ENCODE assay signal across 23 cellular contexts in the genomic region with DNA sequence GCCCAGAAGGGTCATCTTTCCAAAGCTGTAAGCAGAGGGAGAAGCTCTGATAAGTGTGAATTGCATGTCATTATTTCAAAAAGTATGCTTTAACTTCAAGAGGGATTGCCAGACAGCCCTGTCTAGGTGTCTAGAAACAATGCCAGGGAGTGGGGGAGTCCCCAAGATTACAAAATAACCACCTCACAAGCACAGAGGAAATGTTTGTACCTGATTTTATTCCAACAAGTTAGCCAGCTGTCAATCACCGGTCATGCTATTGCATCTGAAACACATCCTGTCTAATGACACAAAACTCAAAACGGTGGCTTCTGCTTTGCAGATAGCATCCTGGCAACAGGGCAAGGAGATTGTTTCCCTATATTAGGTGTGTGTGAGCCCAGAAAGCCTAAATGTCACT.
DNase-seq lines count a peak whose midpoint lies in the region; ATAC-seq, FAIRE-seq and TF ChIP-seq lines count a peak whose summit lies in the region.
"Had no signal": no experiment of that assay in that cellular context is flagged by ENCODE, and none has a peak within 500 bp of the region (broad histone marks: within the 10 kb centered on the region; RNA-seq: fewer than 3 reads in every experiment).

No MANE protein-coding gene starts in this region.

- no peak overlapping the region for H3K4me2 ChIP-seq in HepG2 (ENCODE audit: low read depth, low read length)

- H3K36me3 Mint-ChIP-seq in glutamatergic neuron (ENCODE audit: unreplicated experiment), result no peaks in the 10 kb centered on the region

- DNase-seq in right lobe of liver (no peak), HepG2 (ENCODE audit: low spot score) (no peak), SKM-1 (lab: John Stamatoyannopoulos, UW; ENCODE audit: unreplicated experiment) (no peak), glutamatergic neuron (no peak), NCI-H187 treated with DMSO at 0.1 percent for 48 hours (lab: John Stamatoyannopoulos, UW) (no peak), MG63 (no peak)
- DNase-seq: activated CD4-positive, alpha-beta T cell treated with anti-CD3 and anti-CD28 coated beads, Interleukin-2, amount 10 ng/mL, durations not matched to agents 7 days and 5 days; activated T-cell treated with anti-CD3 and anti-CD28 coated beads, Interleukin-2, amount 50 U/mL, for 72 hours; cerebellar nuclear complex; foreskin melanocyte; IMR-90; mesenchymal stem cell; NCI-H1105; SHP77 treated with DMSO at 0.1 percent for 48 hours; stimulated activated CD4-positive, alpha-beta T cell treated with anti-CD3 and anti-CD28 coated beads, Interleukin-2, amount 100 ng/mL, for 24 hours; T-helper 9 cell; trophoblast cell had no signal

- H4K20me1 ChIP-seq in HepG2 (ENCODE audit: insufficient read depth, low read length), result no peaks in the 10 kb centered on the region

- intact Hi-C loops in right lobe of liver (cut with DNase I) (no loop called here), HepG2 (cut with micrococcal nuclease; ENCODE audit: unreplicated experiment) (no loop called here)

- ATAC-seq in right lobe of liver (peak; percentile 15 to 51 (median 48)), HepG2 (no peak), HG02642 (IDR thresholded peaks at IDR 0.05; ENCODE audit: poor library complexity, unreplicated experiment) (peak; percentile 38), HG03196 (IDR thresholded peaks at IDR 0.05; ENCODE audit: unreplicated experiment) (peak; percentile 66)
- ATAC-seq: activated T-cell treated with anti-CD3 and anti-CD28 coated beads, Interleukin-2, amount 50 U/mL, for 72 hours had no signal

- no peak for TF ChIP-seq RAD21 in HepG2 (CRISPR knock-in tag; IDR thresholded peaks at IDR 0.05)

- H3K9me3 ChIP-seq in right lobe of liver, result no peaks in the 10 kb centered on the region
- H3K9me3 ChIP-seq in HepG2 (ENCODE audit: low read length), result no peaks in the 10 kb centered on the region
- H3K9me3 ChIP-seq in MG63, result no peaks in the 10 kb centered on the region
- H3K9me3 ChIP-seq: right atrium auricular region had no signal

- no peaks in the 10 kb centered on the region for H3K27me3 Mint-ChIP-seq in glutamatergic neuron (ENCODE audit: unreplicated experiment)
- H3K27me3 Mint-ChIP-seq: activated CD4-positive, alpha-beta T cell treated with anti-CD3 and anti-CD28 coated beads, Interleukin-2, amount 10 ng/mL, durations not matched to agents 7 days and 5 days had no signal

- H3K27me3 ChIP-seq in right lobe of liver (no peaks in the 10 kb centered on the region), HepG2 (ENCODE audit: control insufficient read depth in 1 of 2, insufficient read depth in 2 of 2, low read length in 2 of 2) (peaks cover 0 to 6% of the 10 kb centered on the region in 2 experiments; a peak in 1 of 5 replicates), MG63 (no peaks in the 10 kb centered on the region)
- H3K27me3 ChIP-seq: right atrium auricular region had no signal

- TF ChIP-seq CTCF in right lobe of liver (IDR thresholded peaks at IDR 0.05) (no peak), HepG2 (CRISPR knock-in tag; IDR thresholded peaks at IDR 0.05) (no peak), glutamatergic neuron (IDR thresholded peaks at IDR 0.05; ENCODE audit: partially characterized antibody, unreplicated experiment) (no peak)

- H3K4me1 ChIP-seq in right lobe of liver, result peaks cover 0 to 11% (median 6%) of the 10 kb centered on the region in 4 donors
- H3K4me1 ChIP-seq in HepG2 (ENCODE audit: insufficient read depth, low read length), result peaks cover 8% of the 10 kb centered on the region
- H3K4me1 ChIP-seq: right atrium auricular region had no signal

- H3K79me2 ChIP-seq in HepG2 (ENCODE audit: insufficient read depth, low read length), result no peaks in the 10 kb centered on the region

- FAIRE-seq in HepG2 (lab: Jason Lieb, UNC), result no peak
- FAIRE-seq: A204.1, endometrium had no signal

- in situ Hi-C loops in HepG2 (cut with HindIII; ENCODE audit: extremely low pct_ligation_motif_present, low pct_unique_long_range_greater_than_20kb), result no loop called here

- H3K4me3 Mint-ChIP-seq in glutamatergic neuron (ENCODE audit: unreplicated experiment), result no peak overlapping the region
- H3K4me3 Mint-ChIP-seq: activated CD4-positive, alpha-beta T cell treated with anti-CD3 and anti-CD28 coated beads, Interleukin-2, amount 10 ng/mL, durations not matched to agents 7 days and 5 days; activated T-cell treated with anti-CD3 and anti-CD28 coated beads, Interleukin-2, amount 50 U/mL, for 72 hours; neural crest cell had no signal

- POLR2A ChIA-PET in HepG2 (lab: Yijun Ruan, JAX), result no interaction called here

- TF ChIP-seq EP300 in HepG2 (IDR thresholded peaks at IDR 0.05; ENCODE audit: low read depth in 2 of 2, low read length in 2 of 2) (no peak), HepG2 (CRISPR knock-in tag; IDR thresholded peaks at IDR 0.05; ENCODE audit: borderline replicate concordance) (no peak)

- no peak overlapping the region for H3K9ac ChIP-seq in HepG2 (ENCODE audit: insufficient read depth, low read depth, low read length)

- H3K27ac Mint-ChIP-seq in glutamatergic neuron (ENCODE audit: unreplicated experiment), result no peak overlapping the region
- H3K27ac Mint-ChIP-seq: activated CD4-positive, alpha-beta T cell treated with anti-CD3 and anti-CD28 coated beads, Interleukin-2, amount 10 ng/mL, durations not matched to agents 7 days and 5 days; activated T-cell treated with anti-CD3 and anti-CD28 coated beads, Interleukin-2, amount 50 U/mL, for 72 hours had no signal

- peaks cover 2% of the 10 kb centered on the region for H3K4me1 Mint-ChIP-seq in glutamatergic neuron (ENCODE audit: low read depth, unreplicated experiment)

- CTCF ChIA-PET in HepG2 (lab: Yijun Ruan, JAX; ENCODE audit: low intra/inter-chr PET ratio, low total read pairs), result no interaction called here

- H3K4me3 ChIP-seq in right lobe of liver, result no peak overlapping the region
- H3K4me3 ChIP-seq in HepG2 (replicated peaks in 1 of 3; ENCODE audit: insufficient read depth in 1 of 3, low read depth in 2 of 3, low read length in 3 of 3), result no peak overlapping the region
- H3K4me3 ChIP-seq in MG63, result no peak overlapping the region
- H3K4me3 ChIP-seq: right atrium auricular region had no signal

- H3K9me3 Mint-ChIP-seq in glutamatergic neuron (ENCODE audit: unreplicated experiment), result no peaks in the 10 kb centered on the region
- H3K9me3 Mint-ChIP-seq: activated CD4-positive, alpha-beta T cell treated with anti-CD3 and anti-CD28 coated beads, Interleukin-2, amount 10 ng/mL, durations not matched to agents 7 days and 5 days; activated T-cell treated with anti-CD3 and anti-CD28 coated beads, Interleukin-2, amount 50 U/mL, for 72 hours; neural crest cell had no signal

- H2AFZ ChIP-seq in HepG2 (ENCODE audit: low read length), result no peak overlapping the region

- H3K36me3 ChIP-seq in right lobe of liver (no peaks in the 10 kb centered on the region), HepG2 (replicated peaks in 1 of 2; ENCODE audit: control insufficient read depth in 1 of 2, insufficient read depth in 2 of 2, low read length in 2 of 2) (no peaks in the 10 kb centered on the region), MG63 (no peaks in the 10 kb centered on the region)
- H3K36me3 ChIP-seq: right atrium auricular region had no signal

- no peak overlapping the region for H3K27ac ChIP-seq in right lobe of liver
- H3K27ac ChIP-seq in HepG2 (ENCODE audit: extremely low read length, insufficient read depth, low read length), result no peak overlapping the region
- H3K27ac ChIP-seq: right atrium auricular region had no signal

- no TSS peak for BruUV-seq in HepG2 (replicated peaks; lab: Mats Ljungman, UMichigan)

- TF ChIP-seq POLR2A in right lobe of liver (IDR thresholded peaks at IDR 0.05) (no peak), HepG2 (IDR thresholded peaks at IDR 0.05; ENCODE audit: insufficient read depth in 1 of 2, low read depth in 2 of 2, low read length in 2 of 2) (no peak)

- 20% methylated on average over 2 of the region's 2 CpGs for WGBS in right lobe of liver (ENCODE audit: insufficient coverage, low coverage, low lambda C conversion rate, missing lambda C conversion rate)
- WGBS in HepG2 (ENCODE audit: low lambda C conversion rate), result 100% methylated on average over 1 of the region's 2 CpGs
